11 cellular contexts compared by ENCODE assay signal in the genomic region with DNA sequence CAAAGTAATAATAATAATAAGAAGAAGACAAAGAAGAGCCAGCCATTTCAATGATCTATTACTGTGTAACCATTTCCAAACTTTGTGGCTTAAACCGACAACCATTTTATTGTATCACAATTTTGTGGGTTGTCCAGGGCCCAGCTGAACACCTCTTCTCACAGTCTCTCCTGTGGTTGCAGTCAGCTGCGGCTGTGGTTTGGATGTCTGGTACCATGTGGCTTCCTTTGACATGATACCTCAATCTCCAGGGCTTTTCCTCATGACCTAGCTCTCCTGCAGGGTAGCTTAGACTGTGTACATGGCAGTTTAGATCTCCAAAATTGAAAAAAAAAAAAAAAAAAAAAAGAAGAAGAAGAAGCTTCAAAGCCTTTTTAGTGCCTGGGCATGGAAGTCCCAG.
A peak's percentile ranks its signal among the peaks of the same experiment; 100 is the strongest.
DNase-seq lines count a peak whose midpoint lies in the region; ATAC-seq and TF ChIP-seq lines count a peak whose summit lies in the region.
"Had no signal": no experiment of that assay in that cellular context is flagged by ENCODE, and none has a peak within 500 bp of the region (broad histone marks: within the 10 kb centered on the region; RNA-seq: fewer than 3 reads in every experiment).

No MANE protein-coding gene starts in this region.

- intact Hi-C loops in activated naive CD4-positive, alpha-beta T cell treated with anti-CD3 and anti-CD28 coated beads for 36 hours (cut with micrococcal nuclease): no loop called here

- H3K9me3 Mint-ChIP-seq in activated naive CD4-positive, alpha-beta T cell treated with anti-CD3 and anti-CD28 coated beads for 36 hours: no peaks in the 10 kb centered on the region
- H3K9me3 Mint-ChIP-seq: endodermal cell had no signal

- peaks cover 17% of the 10 kb centered on the region for H3K4me1 Mint-ChIP-seq in activated naive CD4-positive, alpha-beta T cell treated with anti-CD3 and anti-CD28 coated beads for 36 hours (ENCODE audit: low read depth)

- H3K27ac Mint-ChIP-seq in activated naive CD4-positive, alpha-beta T cell treated with anti-CD3 and anti-CD28 coated beads for 36 hours: no peak overlapping the region
- H3K27ac Mint-ChIP-seq: endodermal cell had no signal

- DNase-seq in activated naive CD4-positive, alpha-beta T cell treated with anti-CD3 and anti-CD28 coated beads for 36 hours: peak; percentile 43
- no peak for DNase-seq in activated naive CD4-positive, alpha-beta T cell treated with anti-CD3 and anti-CD28 coated beads, Interleukin-2, amount 50 U/mL, for 16 hours
- peak; percentile 22 for DNase-seq in activated CD4-positive, alpha-beta T cell treated with anti-CD3 and anti-CD28 coated beads, Interleukin-2, amount 50 U/mL, for 1 hour
- DNase-seq in iris pigment epithelial cell (ENCODE audit: low read depth) (peak; percentile 21), GM10248 (ENCODE audit: extremely low spot score) (no peak)
- peak; percentile 43 for DNase-seq in stimulated activated naive CD8-positive, alpha-beta T cell treated with anti-CD3 and anti-CD28 coated beads, Interleukin-15, Interleukin-2, amounts not matched to agents 100 U/mL and 50 U/mL, for 24 hours
- DNase-seq: endodermal cell, HCEC 1CT, uterus had no signal

- no peak overlapping the region for H3K4me3 Mint-ChIP-seq in activated naive CD4-positive, alpha-beta T cell treated with anti-CD3 and anti-CD28 coated beads for 36 hours
- H3K4me3 Mint-ChIP-seq: endodermal cell had no signal

- no peaks in the 10 kb centered on the region for H3K27me3 Mint-ChIP-seq in activated naive CD4-positive, alpha-beta T cell treated with anti-CD3 and anti-CD28 coated beads for 36 hours (ENCODE audit: low read depth)

- H3K36me3 Mint-ChIP-seq in activated naive CD4-positive, alpha-beta T cell treated with anti-CD3 and anti-CD28 coated beads for 36 hours (ENCODE audit: low read depth): peaks cover 3% of the 10 kb centered on the region

- POLR2A ChIA-PET in GM10248 (lab: Yijun Ruan, JAX): interaction anchor here (0.6 to 0.7 kb wide), 3 partner anchors 47 to 128 kb away, joined by 3 to 15 read pairs (median 3); a partner anchor contains a TSS

- TF ChIP-seq CTCF in GM10248 (IDR thresholded peaks at IDR 0.05; ENCODE audit: control extremely low read depth, extremely low read depth, low read depth, missing control alignments): no peak

- ATAC-seq in stimulated activated naive CD8-positive, alpha-beta T cell treated with anti-CD3 and anti-CD28 coated beads, Interleukin-15, Interleukin-2, amounts not matched to agents 100 U/mL and 50 U/mL, for 24 hours: peak; percentile 78
- ATAC-seq in HG03378 (IDR thresholded peaks at IDR 0.05; ENCODE audit: unreplicated experiment): no peak
- ATAC-seq in GM18520 (IDR thresholded peaks at IDR 0.05; ENCODE audit: unreplicated experiment): no peak

- CTCF ChIA-PET in activated naive CD4-positive, alpha-beta T cell treated with anti-CD3 and anti-CD28 coated beads for 36 hours (lab: Charles Lee): interaction anchor here (1.0 to 1.1 kb wide), 3 partner anchors 39 to 261 kb away, joined by 3 read pairs; no protein-coding TSS in a partner anchor
- CTCF ChIA-PET in GM10248 (lab: Yijun Ruan, JAX): interaction anchor here (0.9 to 1.7 kb wide), 7 partner anchors 11 to 93 kb away, joined by 3 to 8 read pairs (median 4); no protein-coding TSS in a partner anchor

Comparison
In these comparisons a context has a peak if more than half of its experiments do, and no peak if none do; other contexts are left out.
1. DNase-seq: peak in activated naive CD4-positive, alpha-beta T cell treated with anti-CD3 and anti-CD28 coated beads for 36 hours (single experiment), activated CD4-positive, alpha-beta T cell treated with anti-CD3 and anti-CD28 coated beads, Interleukin-2, amount 50 U/mL, for 1 hour (single experiment), iris pigment epithelial cell (single experiment) and stimulated activated naive CD8-positive, alpha-beta T cell treated with anti-CD3 and anti-CD28 coated beads, Interleukin-15, Interleukin-2, amounts not matched to agents 100 U/mL and 50 U/mL, for 24 hours (single experiment); none in activated naive CD4-positive, alpha-beta T cell treated with anti-CD3 and anti-CD28 coated beads, Interleukin-2, amount 50 U/mL, for 16 hours (single experiment) and GM10248 (single experiment).